8 cellular contexts compared by ENCODE assay signal in the genomic region with DNA sequence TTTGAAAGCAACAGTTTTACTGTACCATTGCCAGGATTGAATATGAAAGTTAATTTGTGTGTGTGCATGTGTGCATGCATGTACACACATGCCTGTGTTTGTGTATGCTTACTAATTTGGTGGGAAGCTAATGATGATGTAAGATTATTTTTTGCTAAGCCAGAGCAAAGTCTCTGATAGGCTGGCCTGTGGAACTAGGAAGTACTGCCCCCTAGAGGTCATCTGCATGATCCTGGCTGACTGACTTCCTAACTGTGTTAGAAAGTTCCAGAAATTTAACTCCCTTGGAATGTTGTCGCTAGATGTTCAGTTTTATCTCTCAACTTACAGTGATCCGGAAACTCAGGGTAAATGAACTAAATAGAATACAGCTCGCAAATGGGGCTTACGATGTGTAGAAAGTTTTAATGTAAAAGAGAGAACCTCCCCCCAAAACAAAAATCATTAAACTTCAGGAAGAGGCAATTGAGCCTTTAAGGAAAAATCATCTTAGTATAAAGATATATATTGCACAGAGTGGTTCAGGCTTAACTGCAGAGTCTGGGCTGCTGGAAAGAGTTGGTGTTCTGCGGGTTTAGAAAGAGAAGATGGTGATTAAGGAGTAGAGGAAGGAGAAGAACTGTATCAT. TPM values are rescaled to one million over a fixed set of nuclear protein-coding genes. Genes with fewer than 3 reads are reported as not detected.
DNase-seq lines count a peak whose midpoint lies in the region; ATAC-seq and TF ChIP-seq lines count a peak whose summit lies in the region.

No MANE protein-coding gene starts in this region.

- H3K9me3 Mint-ChIP-seq in WTC11, result peaks cover 34% of the 10 kb centered on the region
- H3K9me3 Mint-ChIP-seq in mesothelial cell of epicardium, result peaks cover 19% of the 10 kb centered on the region

- H3K36me3 Mint-ChIP-seq in WTC11 (peaks cover 26% of the 10 kb centered on the region), mesothelial cell of epicardium (peaks cover 2% of the 10 kb centered on the region)

- peak; percentile 63 for ATAC-seq in HG03520 (IDR thresholded peaks at IDR 0.05; ENCODE audit: unreplicated experiment)
- peak; percentile 66 for ATAC-seq in WTC11
- ATAC-seq in HG02884 (IDR thresholded peaks at IDR 0.05; ENCODE audit: unreplicated experiment), result no peak

- H3K27me3 ChIP-seq in dorsolateral prefrontal cortex (no peaks in the 10 kb centered on the region), stomach smooth muscle (ENCODE audit: control insufficient read depth in 1 of 2, insufficient read depth in 2 of 2, low read length in 2 of 2) (no peaks in the 10 kb centered on the region)

- no peaks in the 10 kb centered on the region for H3K36me3 ChIP-seq in stomach smooth muscle (ENCODE audit: control insufficient read depth in 2 of 2, insufficient read depth in 2 of 2, low read length in 2 of 2)

- H3K27me3 Mint-ChIP-seq in WTC11 (ENCODE audit: low read depth) (peaks cover 10% of the 10 kb centered on the region), mesothelial cell of epicardium (ENCODE audit: low read depth) (no peaks in the 10 kb centered on the region)

- H3K4me1 Mint-ChIP-seq in WTC11 (peaks cover 31% of the 10 kb centered on the region), mesothelial cell of epicardium (no peaks in the 10 kb centered on the region)

- DNase-seq in NCI-H187 (lab: John Stamatoyannopoulos, UW) (peak; percentile 2 to 9), NCI-H187 treated with DMSO at 0.1 percent for 48 hours (lab: John Stamatoyannopoulos, UW) (no peak), WTC11 (ENCODE audit: low spot score) (peak; percentile 48), dorsolateral prefrontal cortex (peak in 2 of 10 donors; percentile 14 to 46), mesothelial cell of epicardium (ENCODE audit: low spot score in 2 of 2, unreplicated experiment in 2 of 2) (no peak)

- H3K27ac Mint-ChIP-seq in WTC11 (no peak overlapping the region), mesothelial cell of epicardium (no peak overlapping the region)

- H3K27ac ChIP-seq in dorsolateral prefrontal cortex (no peak overlapping the region), stomach smooth muscle (ENCODE audit: low read length) (peak overlapping the region; percentile 13)

- peaks cover 5% of the 10 kb centered on the region for H3K4me1 ChIP-seq in stomach smooth muscle (ENCODE audit: control insufficient read depth, insufficient read depth, low read length)

- no peaks in the 10 kb centered on the region for H3K9me3 ChIP-seq in stomach smooth muscle (ENCODE audit: control insufficient read depth in 2 of 2, low read length in 2 of 2)

- peak; percentile 59 for TF ChIP-seq CTCF in WTC11 (IDR thresholded peaks at IDR 0.05)
- TF ChIP-seq CTCF in dorsolateral prefrontal cortex (IDR thresholded peaks at IDR 0.05 in 54 of 56, conservative IDR thresholded peaks at IDR 0.05 in 2 of 56; ENCODE audit: low read depth in 1 of 56, partially characterized antibody in 56 of 56), result peak in 55 of 56 donors; percentile 29 to 74 (median 58)
- TF ChIP-seq CTCF in mesothelial cell of epicardium (IDR thresholded peaks at IDR 0.05; ENCODE audit: unreplicated experiment), result peak; percentile 40

- POLR2A ChIA-PET in WTC11 (lab: Charles Lee), result interaction anchor here (0.6 kb wide), 1 partner anchor 53 kb away, joined by 3 read pairs; no protein-coding TSS in a partner anchor

- H3K9ac ChIP-seq in stomach smooth muscle (ENCODE audit: low read length in 2 of 2), result no peak overlapping the region

- CTCF ChIA-PET in WTC11 (lab: Charles Lee), result interaction anchor here (0.6 to 1.1 kb wide), 5 partner anchors 16 to 664 kb away, joined by 3 to 4 read pairs (median 3); no protein-coding TSS in a partner anchor

- intact Hi-C loops in dorsolateral prefrontal cortex (cut with DNase I), result loop anchor here (1.0 to 10.0 kb wide), 2 partner anchors 178 kb away; no protein-coding TSS in a partner anchor

- H3K4me3 Mint-ChIP-seq in WTC11 (no peak overlapping the region), mesothelial cell of epicardium (no peak overlapping the region)

- H3K4me3 ChIP-seq in dorsolateral prefrontal cortex (no peak overlapping the region), stomach smooth muscle (ENCODE audit: low read length in 2 of 2) (no peak overlapping the region)

TF ChIP-seq in WTC11, 78 proteins besides CTCF, POLR2A, EP300 and RAD21 (continues in another document):
- TF ChIP-seq ZNF532 (CRISPR knock-in tag; IDR thresholded peaks at IDR 0.05; ENCODE audit: borderline replicate concordance) (no peak), ARID4B (CRISPR knock-in tag; IDR thresholded peaks at IDR 0.05; ENCODE audit: borderline replicate concordance) (no peak), FOXP4 (CRISPR knock-in tag; IDR thresholded peaks at IDR 0.05) (no peak), RORB (CRISPR knock-in tag; IDR thresholded peaks at IDR 0.05) (no peak), FOXP1 (CRISPR knock-in tag; IDR thresholded peaks at IDR 0.05; ENCODE audit: borderline replicate concordance) (no peak), NFE2L1 (CRISPR knock-in tag; IDR thresholded peaks at IDR 0.05) (no peak)

RNA-seq across cellular contexts. Expression of gene SLC38A1, which starts 34.3 kb away (rescaled TPM):
- 136 to 179 TPM (median 143 TPM) in 3 replicates for total RNA-seq in WTC11 (2021)
- total RNA-seq in dorsolateral prefrontal cortex, result 100 to 1,000 TPM in 31 of 120 experiments, 10 to 100 TPM in 89; 59.0 to 128 (median 90.2) TPM
- total RNA-seq in mesothelial cell of epicardium, result 114 to 116 TPM (median 114 TPM) in 3 replicates

Comparison
In these comparisons a context has a peak if more than half of its experiments do, and no peak if none do; other contexts are left out.
1. DNase-seq: peak in NCI-H187 (2 of 2) and WTC11 (single experiment); none in NCI-H187 treated with DMSO at 0.1 percent for 48 hours (single experiment) and mesothelial cell of epicardium (0 of 2).
2. Peak in every context shown above with its lines, with median percentiles within 50 percentile points of each other: CTCF ChIP-seq.